In genomic region chr7:149048805-149049204, GRCh38 we compare ENCODE assay signal across 1 cellular context.
TF ChIP-seq lines count a peak whose summit lies in the region.

No MANE protein-coding gene starts in this region.

TF ChIP-seq in GM23338, 12 proteins besides CTCF, POLR2A, EP300 and RAD21 (continued from another document):
- TF ChIP-seq, protein P1, sequence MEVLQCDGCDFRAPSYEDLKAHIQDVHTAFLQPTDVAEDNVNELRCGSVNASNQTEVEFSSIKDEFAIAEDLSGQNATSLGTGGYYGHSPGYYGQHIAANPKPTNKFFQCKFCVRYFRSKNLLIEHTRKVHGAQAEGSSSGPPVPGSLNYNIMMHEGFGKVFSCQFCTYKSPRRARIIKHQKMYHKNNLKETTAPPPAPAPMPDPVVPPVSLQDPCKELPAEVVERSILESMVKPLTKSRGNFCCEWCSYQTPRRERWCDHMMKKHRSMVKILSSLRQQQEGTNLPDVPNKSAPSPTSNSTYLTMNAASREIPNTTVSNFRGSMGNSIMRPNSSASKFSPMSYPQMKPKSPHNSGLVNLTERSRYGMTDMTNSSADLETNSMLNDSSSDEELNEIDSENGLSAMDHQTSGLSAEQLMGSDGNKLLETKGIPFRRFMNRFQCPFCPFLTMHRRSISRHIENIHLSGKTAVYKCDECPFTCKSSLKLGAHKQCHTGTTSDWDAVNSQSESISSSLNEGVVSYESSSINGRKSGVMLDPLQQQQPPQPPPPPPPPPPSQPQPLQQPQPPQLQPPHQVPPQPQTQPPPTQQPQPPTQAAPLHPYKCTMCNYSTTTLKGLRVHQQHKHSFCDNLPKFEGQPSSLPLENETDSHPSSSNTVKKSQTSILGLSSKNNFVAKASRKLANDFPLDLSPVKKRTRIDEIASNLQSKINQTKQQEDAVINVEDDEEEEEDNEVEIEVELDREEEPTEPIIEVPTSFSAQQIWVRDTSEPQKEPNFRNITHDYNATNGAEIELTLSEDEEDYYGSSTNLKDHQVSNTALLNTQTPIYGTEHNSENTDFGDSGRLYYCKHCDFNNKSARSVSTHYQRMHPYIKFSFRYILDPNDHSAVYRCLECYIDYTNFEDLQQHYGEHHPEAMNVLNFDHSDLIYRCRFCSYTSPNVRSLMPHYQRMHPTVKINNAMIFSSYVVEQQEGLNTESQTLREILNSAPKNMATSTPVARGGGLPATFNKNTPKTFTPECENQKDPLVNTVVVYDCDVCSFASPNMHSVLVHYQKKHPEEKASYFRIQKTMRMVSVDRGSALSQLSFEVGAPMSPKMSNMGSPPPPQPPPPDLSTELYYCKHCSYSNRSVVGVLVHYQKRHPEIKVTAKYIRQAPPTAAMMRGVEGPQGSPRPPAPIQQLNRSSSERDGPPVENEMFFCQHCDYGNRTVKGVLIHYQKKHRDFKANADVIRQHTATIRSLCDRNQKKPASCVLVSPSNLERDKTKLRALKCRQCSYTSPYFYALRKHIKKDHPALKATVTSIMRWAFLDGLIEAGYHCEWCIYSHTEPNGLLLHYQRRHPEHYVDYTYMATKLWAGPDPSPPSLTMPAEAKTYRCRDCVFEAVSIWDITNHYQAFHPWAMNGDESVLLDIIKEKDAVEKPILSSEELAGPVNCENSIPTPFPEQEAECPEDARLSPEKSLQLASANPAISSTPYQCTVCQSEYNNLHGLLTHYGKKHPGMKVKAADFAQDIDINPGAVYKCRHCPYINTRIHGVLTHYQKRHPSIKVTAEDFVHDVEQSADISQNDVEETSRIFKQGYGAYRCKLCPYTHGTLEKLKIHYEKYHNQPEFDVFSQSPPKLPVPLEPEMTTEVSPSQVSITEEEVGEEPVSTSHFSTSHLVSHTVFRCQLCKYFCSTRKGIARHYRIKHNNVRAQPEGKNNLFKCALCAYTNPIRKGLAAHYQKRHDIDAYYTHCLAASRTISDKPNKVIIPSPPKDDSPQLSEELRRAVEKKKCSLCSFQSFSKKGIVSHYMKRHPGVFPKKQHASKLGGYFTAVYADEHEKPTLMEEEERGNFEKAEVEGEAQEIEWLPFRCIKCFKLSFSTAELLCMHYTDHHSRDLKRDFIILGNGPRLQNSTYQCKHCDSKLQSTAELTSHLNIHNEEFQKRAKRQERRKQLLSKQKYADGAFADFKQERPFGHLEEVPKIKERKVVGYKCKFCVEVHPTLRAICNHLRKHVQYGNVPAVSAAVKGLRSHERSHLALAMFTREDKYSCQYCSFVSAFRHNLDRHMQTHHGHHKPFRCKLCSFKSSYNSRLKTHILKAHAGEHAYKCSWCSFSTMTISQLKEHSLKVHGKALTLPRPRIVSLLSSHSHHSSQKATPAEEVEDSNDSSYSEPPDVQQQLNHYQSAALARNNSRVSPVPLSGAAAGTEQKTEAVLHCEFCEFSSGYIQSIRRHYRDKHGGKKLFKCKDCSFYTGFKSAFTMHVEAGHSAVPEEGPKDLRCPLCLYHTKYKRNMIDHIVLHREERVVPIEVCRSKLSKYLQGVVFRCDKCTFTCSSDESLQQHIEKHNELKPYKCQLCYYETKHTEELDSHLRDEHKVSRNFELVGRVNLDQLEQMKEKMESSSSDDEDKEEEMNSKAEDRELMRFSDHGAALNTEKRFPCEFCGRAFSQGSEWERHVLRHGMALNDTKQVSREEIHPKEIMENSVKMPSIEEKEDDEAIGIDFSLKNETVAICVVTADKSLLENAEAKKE (CRISPR knock-in tag; IDR thresholded peaks at IDR 0.05), result no peak
- TF ChIP-seq JUNB (IDR thresholded peaks at IDR 0.05; ENCODE audit: unreplicated experiment), result no peak
- TF ChIP-seq REST (IDR thresholded peaks at IDR 0.05; ENCODE audit: unreplicated experiment), result no peak
- TF ChIP-seq STAT1 (IDR thresholded peaks at IDR 0.05; ENCODE audit: unreplicated experiment), result no peak
- TF ChIP-seq EZH2phosphoT487 (IDR thresholded peaks at IDR 0.05; ENCODE audit: unreplicated experiment), result no peak
- no peak for TF ChIP-seq ZNF331 (CRISPR knock-in tag; IDR thresholded peaks at IDR 0.05; ENCODE audit: low read depth)
